Comparison of ENCODE assay signal across 27 cellular contexts in genomic region chr3:28320981-28321380, GRCh38. TPM values are rescaled to one million over a fixed set of nuclear protein-coding genes. Genes with fewer than 3 reads are reported as not detected.
"Had no signal": no experiment of that assay in that cellular context is flagged by ENCODE, and none has a peak within 500 bp of the region (broad histone marks: within the 10 kb centered on the region; RNA-seq: fewer than 3 reads in every experiment).

No MANE protein-coding gene starts in this region.

- H3K27me3 Mint-ChIP-seq: activated CD4-positive, alpha-beta memory T cell treated with anti-CD3 and anti-CD28 coated beads for 36 hours; activated CD4-positive, alpha-beta T cell treated with anti-CD3 and anti-CD28 coated beads, Interleukin-2, amount 10 ng/mL, durations not matched to agents 7 days and 5 days had no signal

- H3K27ac ChIP-seq: brain microvascular endothelial cell, cardiac muscle cell, colonic mucosa, SJCRH30, VCaP had no signal

- H3K4me3 Mint-ChIP-seq: activated CD4-positive, alpha-beta memory T cell treated with anti-CD3 and anti-CD28 coated beads for 36 hours; activated CD4-positive, alpha-beta T cell treated with anti-CD3 and anti-CD28 coated beads, Interleukin-2, amount 10 ng/mL, durations not matched to agents 7 days and 5 days; activated T-cell treated with anti-CD3 and anti-CD28 coated beads, Interleukin-2, amount 50 U/mL, for 4 hours had no signal

- H3K4me1 ChIP-seq: colonic mucosa, SJCRH30 had no signal

- H3K27ac Mint-ChIP-seq: activated CD4-positive, alpha-beta memory T cell treated with anti-CD3 and anti-CD28 coated beads for 36 hours; activated CD4-positive, alpha-beta T cell treated with anti-CD3 and anti-CD28 coated beads, Interleukin-2, amount 10 ng/mL, durations not matched to agents 7 days and 5 days; activated naive CD4-positive, alpha-beta T cell treated with anti-CD3 and anti-CD28 coated beads, Interleukin-2, amount 50 U/mL, for 72 hours had no signal

- DNase-seq: activated CD4-positive, alpha-beta memory T cell treated with anti-CD3 and anti-CD28 coated beads for 36 hours; activated CD4-positive, alpha-beta T cell treated with anti-CD3 and anti-CD28 coated beads, Interleukin-2, amount 10 ng/mL, durations not matched to agents 7 days and 5 days; activated CD4-positive, CD25-positive, alpha-beta regulatory T cell; activated T-cell treated with anti-CD3 and anti-CD28 coated beads, Interleukin-2, amount 50 U/mL, for 4 hours; brain microvascular endothelial cell; cerebellar nuclear complex; colonic mucosa; MG63; NCI-H1105; NCI-H1436; NCI-H1694 treated with DMSO at 0.1 percent for 48 hours; NCI-H2029 treated with DMSO at 0.1 percent for 48 hours; NCI-H345; NCI-H510A treated with DMSO at 0.1 percent for 48 hours; NCI-H69; NK-92 treated with Interleukin-12 subunit alpha and Interleukin-12 subunit beta, amount 100 ng/mL, for 24 hours; OCI-M1; RPMI8226; SJCRH30; SW 1271; T-helper 9 cell had no signal

- H3K9me3 ChIP-seq: colonic mucosa, MG63, SJCRH30 had no signal

- H3K36me3 ChIP-seq: colonic mucosa had no signal

- H3K27me3 ChIP-seq: brain microvascular endothelial cell, cardiac muscle cell, colonic mucosa, MG63, SJCRH30 had no signal

- H3K9me3 Mint-ChIP-seq: activated CD4-positive, alpha-beta memory T cell treated with anti-CD3 and anti-CD28 coated beads for 36 hours; activated CD4-positive, alpha-beta T cell treated with anti-CD3 and anti-CD28 coated beads, Interleukin-2, amount 10 ng/mL, durations not matched to agents 7 days and 5 days; activated naive CD4-positive, alpha-beta T cell treated with anti-CD3 and anti-CD28 coated beads, Interleukin-2, amount 50 U/mL, for 72 hours; activated T-cell treated with anti-CD3 and anti-CD28 coated beads, Interleukin-2, amount 50 U/mL, for 4 hours had no signal

- ATAC-seq: activated naive CD4-positive, alpha-beta T cell treated with anti-CD3 and anti-CD28 coated beads, Interleukin-2, amount 50 U/mL, for 72 hours; activated T-cell treated with anti-CD3 and anti-CD28 coated beads, Interleukin-2, amount 50 U/mL, for 4 hours; Panc1; Right ventricle myocardium inferior; SK-N-SH treated with all-trans-retinoic acid at 6 μM for 48 hours had no signal

- H3K4me3 ChIP-seq: cardiac muscle cell, colonic mucosa, MG63, SJCRH30 had no signal

RNA-seq across cellular contexts. Expression of gene ZCWPW2, which starts 27.5 kb away (rescaled TPM):
- total RNA-seq: activated T-cell treated with anti-CD3 and anti-CD28 coated beads, Interleukin-2, amount 50 U/mL, for 4 hours had no signal
